ENCODE assay signal across 1 cellular context in the genomic region with DNA sequence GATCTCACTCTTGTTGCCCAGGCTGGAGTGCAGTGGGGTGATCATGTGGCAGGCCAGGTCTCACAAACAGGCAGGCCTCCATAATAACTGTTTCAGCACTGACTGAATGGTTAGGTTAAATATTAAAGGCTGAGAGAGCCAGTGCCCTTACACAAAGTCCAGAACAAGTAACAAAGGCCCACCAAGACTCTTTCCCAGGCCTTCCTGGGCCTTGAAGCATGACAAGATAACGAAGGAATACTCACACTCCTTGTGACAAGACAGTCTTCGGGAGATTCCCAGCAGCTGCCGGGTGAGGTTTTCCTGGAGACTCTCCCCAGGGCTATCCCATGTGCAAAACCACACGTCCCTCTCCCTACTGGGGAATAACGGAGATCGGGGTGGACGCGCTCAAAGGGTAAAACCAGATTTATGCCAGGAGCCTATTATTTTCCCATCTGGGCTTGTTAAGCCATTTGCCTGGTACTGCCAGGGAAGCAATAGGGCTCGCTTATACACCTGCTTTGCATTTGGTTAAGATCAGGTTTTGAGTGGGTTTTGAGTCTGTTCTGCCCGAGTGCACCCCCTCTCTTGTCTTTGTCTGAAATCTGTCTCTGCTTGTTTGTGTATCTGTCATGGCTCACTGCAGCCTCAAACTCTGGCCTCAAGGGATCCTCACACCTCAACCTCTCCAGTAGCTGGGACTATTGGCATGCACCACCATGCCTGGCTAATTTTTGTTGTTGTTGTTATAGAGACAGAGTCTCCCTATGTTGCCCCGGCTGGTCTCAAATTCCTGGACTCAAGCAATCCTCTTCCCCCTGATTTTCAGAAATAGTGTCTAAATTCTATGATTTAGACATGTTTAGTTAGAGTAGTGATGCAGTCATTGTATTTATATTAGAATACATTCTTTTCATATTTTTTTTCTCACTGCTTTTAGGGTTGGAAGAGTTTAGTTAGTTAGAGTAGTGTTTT.
TF ChIP-seq lines count a peak whose summit lies in the region.

No MANE protein-coding gene starts in this region.

TF ChIP-seq in HepG2, 621 proteins besides CTCF, POLR2A, EP300 and RAD21 (continued from another document and continues in another):
- TF ChIP-seq, protein P1, sequence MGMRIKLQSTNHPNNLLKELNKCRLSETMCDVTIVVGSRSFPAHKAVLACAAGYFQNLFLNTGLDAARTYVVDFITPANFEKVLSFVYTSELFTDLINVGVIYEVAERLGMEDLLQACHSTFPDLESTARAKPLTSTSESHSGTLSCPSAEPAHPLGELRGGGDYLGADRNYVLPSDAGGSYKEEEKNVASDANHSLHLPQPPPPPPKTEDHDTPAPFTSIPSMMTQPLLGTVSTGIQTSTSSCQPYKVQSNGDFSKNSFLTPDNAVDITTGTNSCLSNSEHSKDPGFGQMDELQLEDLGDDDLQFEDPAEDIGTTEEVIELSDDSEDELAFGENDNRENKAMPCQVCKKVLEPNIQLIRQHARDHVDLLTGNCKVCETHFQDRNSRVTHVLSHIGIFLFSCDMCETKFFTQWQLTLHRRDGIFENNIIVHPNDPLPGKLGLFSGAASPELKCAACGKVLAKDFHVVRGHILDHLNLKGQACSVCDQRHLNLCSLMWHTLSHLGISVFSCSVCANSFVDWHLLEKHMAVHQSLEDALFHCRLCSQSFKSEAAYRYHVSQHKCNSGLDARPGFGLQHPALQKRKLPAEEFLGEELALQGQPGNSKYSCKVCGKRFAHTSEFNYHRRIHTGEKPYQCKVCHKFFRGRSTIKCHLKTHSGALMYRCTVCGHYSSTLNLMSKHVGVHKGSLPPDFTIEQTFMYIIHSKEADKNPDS (CRISPR knock-in tag; IDR thresholded peaks at IDR 0.05): no peak
- TF ChIP-seq MTA3 (CRISPR knock-in tag; IDR thresholded peaks at IDR 0.05) (0 out of 2 replicates have a peak, but pooled peaks have one; percentile 13), ZKSCAN1 (IDR thresholded peaks at IDR 0.05; ENCODE audit: low read length) (no peak), ZKSCAN8 (CRISPR knock-in tag; IDR thresholded peaks at IDR 0.05; ENCODE audit: borderline replicate concordance) (0 out of 2 replicates have a peak, but pooled peaks have one; percentile 37), ONECUT2 (CRISPR knock-in tag; IDR thresholded peaks at IDR 0.05) (peak; percentile 47; the same call in 1 of the 2 replicates), GATAD2A (CRISPR knock-in tag; IDR thresholded peaks at IDR 0.05) (peak; percentile 35; the same call in 1 of the 2 replicates), YY1 (IDR thresholded peaks at IDR 0.05; ENCODE audit: insufficient read depth, insufficient replicate concordance, low read depth, low read length) (peak; percentile 61), ZNF569 (CRISPR knock-in tag; IDR thresholded peaks at IDR 0.05; ENCODE audit: borderline replicate concordance) (0 out of 2 replicates have a peak, but pooled peaks have one; percentile 25), ZSCAN22 (CRISPR knock-in tag; IDR thresholded peaks at IDR 0.05) (no peak), GABPB1 (CRISPR knock-in tag; IDR thresholded peaks at IDR 0.05) (no peak; the same call in none of the 2 replicates), RNF2 (conservative IDR thresholded peaks at IDR 0.05; ENCODE audit: low read depth) (no peak), MEIS2 (CRISPR knock-in tag; IDR thresholded peaks at IDR 0.05) (peak; percentile 70; the same call in 1 of the 2 replicates), ZNF44 (CRISPR knock-in tag; IDR thresholded peaks at IDR 0.05) (0 out of 2 replicates have a peak, but pooled peaks have one; percentile 37), ZNF607 (CRISPR knock-in tag; IDR thresholded peaks at IDR 0.05; ENCODE audit: borderline replicate concordance) (peak; percentile 90), CBX5 (CRISPR knock-in tag; IDR thresholded peaks at IDR 0.05; ENCODE audit: borderline replicate concordance) (peak; percentile 17; the same call in 1 of the 2 replicates), ZNF382 (CRISPR knock-in tag; IDR thresholded peaks at IDR 0.05; ENCODE audit: borderline replicate concordance) (no peak), JARID2 (CRISPR knock-in tag; IDR thresholded peaks at IDR 0.05; ENCODE audit: insufficient replicate concordance) (peak; percentile 59), ZSCAN12 (CRISPR knock-in tag; IDR thresholded peaks at IDR 0.05) (0 out of 2 replicates have a peak, but pooled peaks have one; percentile 65), ZNF709 (CRISPR knock-in tag; IDR thresholded peaks at IDR 0.05) (peak; percentile 79; the same call in 1 of the 2 replicates), ZFP90 (CRISPR knock-in tag; IDR thresholded peaks at IDR 0.05; ENCODE audit: borderline replicate concordance) (peak; percentile 92; the same call in 1 of the 2 replicates), IKZF4 (CRISPR knock-in tag; IDR thresholded peaks at IDR 0.05; ENCODE audit: borderline replicate concordance, low read depth, not compliant biosample characterization) (no peak), ELF4 (CRISPR knock-in tag; IDR thresholded peaks at IDR 0.05; ENCODE audit: borderline replicate concordance) (peak; percentile 91), ZNF644 (CRISPR knock-in tag; IDR thresholded peaks at IDR 0.05; ENCODE audit: low read depth) (peak; percentile 53), KAT8 (CRISPR knock-in tag; IDR thresholded peaks at IDR 0.05) (peak; percentile 72; the same call in 1 of the 2 replicates), ZBTB7A (CRISPR knock-in tag; IDR thresholded peaks at IDR 0.05) (no peak)
- TF ChIP-seq, protein P2, sequence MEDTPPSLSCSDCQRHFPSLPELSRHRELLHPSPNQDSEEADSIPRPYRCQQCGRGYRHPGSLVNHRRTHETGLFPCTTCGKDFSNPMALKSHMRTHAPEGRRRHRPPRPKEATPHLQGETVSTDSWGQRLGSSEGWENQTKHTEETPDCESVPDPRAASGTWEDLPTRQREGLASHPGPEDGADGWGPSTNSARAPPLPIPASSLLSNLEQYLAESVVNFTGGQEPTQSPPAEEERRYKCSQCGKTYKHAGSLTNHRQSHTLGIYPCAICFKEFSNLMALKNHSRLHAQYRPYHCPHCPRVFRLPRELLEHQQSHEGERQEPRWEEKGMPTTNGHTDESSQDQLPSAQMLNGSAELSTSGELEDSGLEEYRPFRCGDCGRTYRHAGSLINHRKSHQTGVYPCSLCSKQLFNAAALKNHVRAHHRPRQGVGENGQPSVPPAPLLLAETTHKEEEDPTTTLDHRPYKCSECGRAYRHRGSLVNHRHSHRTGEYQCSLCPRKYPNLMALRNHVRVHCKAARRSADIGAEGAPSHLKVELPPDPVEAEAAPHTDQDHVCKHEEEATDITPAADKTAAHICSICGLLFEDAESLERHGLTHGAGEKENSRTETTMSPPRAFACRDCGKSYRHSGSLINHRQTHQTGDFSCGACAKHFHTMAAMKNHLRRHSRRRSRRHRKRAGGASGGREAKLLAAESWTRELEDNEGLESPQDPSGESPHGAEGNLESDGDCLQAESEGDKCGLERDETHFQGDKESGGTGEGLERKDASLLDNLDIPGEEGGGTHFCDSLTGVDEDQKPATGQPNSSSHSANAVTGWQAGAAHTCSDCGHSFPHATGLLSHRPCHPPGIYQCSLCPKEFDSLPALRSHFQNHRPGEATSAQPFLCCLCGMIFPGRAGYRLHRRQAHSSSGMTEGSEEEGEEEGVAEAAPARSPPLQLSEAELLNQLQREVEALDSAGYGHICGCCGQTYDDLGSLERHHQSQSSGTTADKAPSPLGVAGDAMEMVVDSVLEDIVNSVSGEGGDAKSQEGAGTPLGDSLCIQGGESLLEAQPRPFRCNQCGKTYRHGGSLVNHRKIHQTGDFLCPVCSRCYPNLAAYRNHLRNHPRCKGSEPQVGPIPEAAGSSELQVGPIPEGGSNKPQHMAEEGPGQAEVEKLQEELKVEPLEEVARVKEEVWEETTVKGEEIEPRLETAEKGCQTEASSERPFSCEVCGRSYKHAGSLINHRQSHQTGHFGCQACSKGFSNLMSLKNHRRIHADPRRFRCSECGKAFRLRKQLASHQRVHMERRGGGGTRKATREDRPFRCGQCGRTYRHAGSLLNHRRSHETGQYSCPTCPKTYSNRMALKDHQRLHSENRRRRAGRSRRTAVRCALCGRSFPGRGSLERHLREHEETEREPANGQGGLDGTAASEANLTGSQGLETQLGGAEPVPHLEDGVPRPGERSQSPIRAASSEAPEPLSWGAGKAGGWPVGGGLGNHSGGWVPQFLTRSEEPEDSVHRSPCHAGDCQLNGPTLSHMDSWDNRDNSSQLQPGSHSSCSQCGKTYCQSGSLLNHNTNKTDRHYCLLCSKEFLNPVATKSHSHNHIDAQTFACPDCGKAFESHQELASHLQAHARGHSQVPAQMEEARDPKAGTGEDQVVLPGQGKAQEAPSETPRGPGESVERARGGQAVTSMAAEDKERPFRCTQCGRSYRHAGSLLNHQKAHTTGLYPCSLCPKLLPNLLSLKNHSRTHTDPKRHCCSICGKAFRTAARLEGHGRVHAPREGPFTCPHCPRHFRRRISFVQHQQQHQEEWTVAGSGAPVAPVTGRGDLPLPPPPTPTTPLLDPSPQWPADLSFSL (CRISPR knock-in tag; IDR thresholded peaks at IDR 0.05): peak; percentile 68; the same call in 1 of the 2 replicates
- TF ChIP-seq, protein P3, sequence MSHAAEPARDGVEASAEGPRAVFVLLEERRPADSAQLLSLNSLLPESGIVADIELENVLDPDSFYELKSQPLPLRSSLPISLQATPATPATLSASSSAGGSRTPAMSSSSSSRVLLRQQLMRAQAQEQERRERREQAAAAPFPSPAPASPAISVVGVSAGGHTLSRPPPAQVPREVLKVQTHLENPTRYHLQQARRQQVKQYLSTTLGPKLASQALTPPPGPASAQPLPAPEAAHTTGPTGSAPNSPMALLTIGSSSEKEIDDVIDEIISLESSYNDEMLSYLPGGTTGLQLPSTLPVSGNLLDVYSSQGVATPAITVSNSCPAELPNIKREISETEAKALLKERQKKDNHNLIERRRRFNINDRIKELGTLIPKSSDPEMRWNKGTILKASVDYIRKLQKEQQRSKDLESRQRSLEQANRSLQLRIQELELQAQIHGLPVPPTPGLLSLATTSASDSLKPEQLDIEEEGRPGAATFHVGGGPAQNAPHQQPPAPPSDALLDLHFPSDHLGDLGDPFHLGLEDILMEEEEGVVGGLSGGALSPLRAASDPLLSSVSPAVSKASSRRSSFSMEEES (CRISPR knock-in tag; IDR thresholded peaks at IDR 0.05): peak; percentile 67
- TF ChIP-seq, protein P4, sequence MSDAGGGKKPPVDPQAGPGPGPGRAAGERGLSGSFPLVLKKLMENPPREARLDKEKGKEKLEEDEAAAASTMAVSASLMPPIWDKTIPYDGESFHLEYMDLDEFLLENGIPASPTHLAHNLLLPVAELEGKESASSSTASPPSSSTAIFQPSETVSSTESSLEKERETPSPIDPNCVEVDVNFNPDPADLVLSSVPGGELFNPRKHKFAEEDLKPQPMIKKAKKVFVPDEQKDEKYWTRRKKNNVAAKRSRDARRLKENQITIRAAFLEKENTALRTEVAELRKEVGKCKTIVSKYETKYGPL (CRISPR knock-in tag; IDR thresholded peaks at IDR 0.05): 0 out of 2 replicates have a peak, but pooled peaks have one; percentile 43
- TF ChIP-seq, protein P5, sequence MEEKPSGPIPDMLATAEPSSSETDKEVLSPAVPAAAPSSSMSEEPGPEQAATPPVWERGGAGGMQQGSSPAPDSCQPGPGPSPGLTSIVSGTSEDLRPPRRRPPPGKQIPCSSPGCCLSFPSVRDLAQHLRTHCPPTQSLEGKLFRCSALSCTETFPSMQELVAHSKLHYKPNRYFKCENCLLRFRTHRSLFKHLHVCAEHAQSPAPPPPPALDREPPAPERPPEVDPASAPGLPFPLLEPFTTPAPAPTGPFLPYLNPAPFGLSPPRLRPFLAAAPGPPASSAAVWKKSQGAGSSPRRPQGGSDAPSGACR (CRISPR knock-in tag; IDR thresholded peaks at IDR 0.05): 0 out of 2 replicates have a peak, but pooled peaks have one; percentile 39
- TF ChIP-seq, protein P6, sequence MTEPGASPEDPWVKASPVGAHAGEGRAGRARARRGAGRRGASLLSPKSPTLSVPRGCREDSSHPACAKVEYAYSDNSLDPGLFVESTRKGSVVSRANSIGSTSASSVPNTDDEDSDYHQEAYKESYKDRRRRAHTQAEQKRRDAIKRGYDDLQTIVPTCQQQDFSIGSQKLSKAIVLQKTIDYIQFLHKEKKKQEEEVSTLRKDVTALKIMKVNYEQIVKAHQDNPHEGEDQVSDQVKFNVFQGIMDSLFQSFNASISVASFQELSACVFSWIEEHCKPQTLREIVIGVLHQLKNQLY (CRISPR knock-in tag; IDR thresholded peaks at IDR 0.05): peak; percentile 31; the same call in 1 of the 2 replicates
- TF ChIP-seq, protein P7, sequence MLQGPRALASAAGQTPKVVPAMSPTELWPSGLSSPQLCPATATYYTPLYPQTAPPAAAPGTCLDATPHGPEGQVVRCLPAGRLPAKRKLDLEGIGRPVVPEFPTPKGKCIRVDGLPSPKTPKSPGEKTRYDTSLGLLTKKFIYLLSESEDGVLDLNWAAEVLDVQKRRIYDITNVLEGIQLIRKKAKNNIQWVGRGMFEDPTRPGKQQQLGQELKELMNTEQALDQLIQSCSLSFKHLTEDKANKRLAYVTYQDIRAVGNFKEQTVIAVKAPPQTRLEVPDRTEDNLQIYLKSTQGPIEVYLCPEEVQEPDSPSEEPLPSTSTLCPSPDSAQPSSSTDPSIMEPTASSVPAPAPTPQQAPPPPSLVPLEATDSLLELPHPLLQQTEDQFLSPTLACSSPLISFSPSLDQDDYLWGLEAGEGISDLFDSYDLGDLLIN (CRISPR knock-in tag; IDR thresholded peaks at IDR 0.05; ENCODE audit: borderline replicate concordance): 0 out of 2 replicates have a peak, but pooled peaks have one; percentile 83
- TF ChIP-seq, protein P8, sequence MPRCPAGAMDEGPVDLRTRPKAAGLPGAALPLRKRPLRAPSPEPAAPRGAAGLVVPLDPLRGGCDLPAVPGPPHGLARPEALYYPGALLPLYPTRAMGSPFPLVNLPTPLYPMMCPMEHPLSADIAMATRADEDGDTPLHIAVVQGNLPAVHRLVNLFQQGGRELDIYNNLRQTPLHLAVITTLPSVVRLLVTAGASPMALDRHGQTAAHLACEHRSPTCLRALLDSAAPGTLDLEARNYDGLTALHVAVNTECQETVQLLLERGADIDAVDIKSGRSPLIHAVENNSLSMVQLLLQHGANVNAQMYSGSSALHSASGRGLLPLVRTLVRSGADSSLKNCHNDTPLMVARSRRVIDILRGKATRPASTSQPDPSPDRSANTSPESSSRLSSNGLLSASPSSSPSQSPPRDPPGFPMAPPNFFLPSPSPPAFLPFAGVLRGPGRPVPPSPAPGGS (CRISPR knock-in tag; IDR thresholded peaks at IDR 0.05): peak; percentile 59; the same call in 1 of the 2 replicates
- TF ChIP-seq, protein P9, sequence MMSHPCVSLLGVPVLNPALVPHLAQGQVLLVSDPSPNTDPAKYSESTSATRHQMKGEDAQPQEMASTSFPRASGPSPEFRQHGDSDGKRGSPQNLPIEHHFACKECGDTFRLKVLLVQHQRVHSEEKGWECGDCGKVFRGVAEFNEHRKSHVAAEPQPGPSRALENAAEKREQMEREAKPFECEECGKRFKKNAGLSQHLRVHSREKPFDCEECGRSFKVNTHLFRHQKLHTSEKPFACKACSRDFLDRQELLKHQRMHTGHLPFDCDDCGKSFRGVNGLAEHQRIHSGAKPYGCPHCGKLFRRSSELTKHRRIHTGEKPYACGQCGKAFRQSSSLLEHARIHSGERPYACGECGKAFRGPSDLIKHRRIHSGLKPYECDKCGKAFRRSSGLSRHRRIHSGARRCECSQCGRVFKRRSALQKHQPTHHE (CRISPR knock-in tag; IDR thresholded peaks at IDR 0.05; ENCODE audit: borderline replicate concordance): peak; percentile 82; the same call in 1 of the 2 replicates
- TF ChIP-seq, protein P10, sequence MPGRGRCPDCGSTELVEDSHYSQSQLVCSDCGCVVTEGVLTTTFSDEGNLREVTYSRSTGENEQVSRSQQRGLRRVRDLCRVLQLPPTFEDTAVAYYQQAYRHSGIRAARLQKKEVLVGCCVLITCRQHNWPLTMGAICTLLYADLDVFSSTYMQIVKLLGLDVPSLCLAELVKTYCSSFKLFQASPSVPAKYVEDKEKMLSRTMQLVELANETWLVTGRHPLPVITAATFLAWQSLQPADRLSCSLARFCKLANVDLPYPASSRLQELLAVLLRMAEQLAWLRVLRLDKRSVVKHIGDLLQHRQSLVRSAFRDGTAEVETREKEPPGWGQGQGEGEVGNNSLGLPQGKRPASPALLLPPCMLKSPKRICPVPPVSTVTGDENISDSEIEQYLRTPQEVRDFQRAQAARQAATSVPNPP (CRISPR knock-in tag; IDR thresholded peaks at IDR 0.05): no peak
